ENCODE assay signal across 18 cellular contexts in genomic region chr4:853416-853781, GRCh38. TPM values are rescaled to one million over a fixed set of nuclear protein-coding genes. Genes with fewer than 3 reads are reported as not detected.
DNase-seq lines count a peak whose midpoint lies in the region; ATAC-seq and TF ChIP-seq lines count a peak whose summit lies in the region.
"Had no signal": no experiment of that assay in that cellular context is flagged by ENCODE, and none has a peak within 500 bp of the region (broad histone marks: within the 10 kb centered on the region; RNA-seq: fewer than 3 reads in every experiment).

No MANE protein-coding gene starts in this region.

- H4K20me1 ChIP-seq in osteoblast (ENCODE audit: insufficient read depth, low read length) = peaks cover 4% of the 10 kb centered on the region

- intact Hi-C loops in naive thymus-derived CD4-positive, alpha-beta T cell (cut with micrococcal nuclease) = no loop called here

- H3K4me3 ChIP-seq in H7 (ENCODE audit: insufficient read depth, low read depth, low read length) (no peak overlapping the region), osteoblast (ENCODE audit: insufficient read depth, low read length) (no peak overlapping the region)
- no peak overlapping the region for H3K4me3 ChIP-seq in naive thymus-derived CD4-positive, alpha-beta T cell (ENCODE audit: low read length)
- H3K4me3 ChIP-seq: PC-9, SJSA1 had no signal

- H3K27ac Mint-ChIP-seq in endothelial cell (ENCODE audit: unreplicated experiment) = no peak overlapping the region
- H3K27ac Mint-ChIP-seq in naive thymus-derived CD4-positive, alpha-beta T cell = no peak overlapping the region
- H3K27ac Mint-ChIP-seq: CD4-positive, CD25-positive, alpha-beta regulatory T cell had no signal

- no peaks in the 10 kb centered on the region for H3K9me3 ChIP-seq in osteoblast (ENCODE audit: low read depth, low read length)
- H3K9me3 ChIP-seq in naive thymus-derived CD4-positive, alpha-beta T cell (ENCODE audit: control insufficient read depth in 2 of 3, low read length in 3 of 3) = peaks cover 0 to 6% (median 4%) of the 10 kb centered on the region in 3 experiments
- H3K9me3 ChIP-seq: SJSA1 had no signal

- H3K36me3 Mint-ChIP-seq in endothelial cell (ENCODE audit: low read depth, unreplicated experiment) = peaks cover 48% of the 10 kb centered on the region
- H3K36me3 Mint-ChIP-seq in naive thymus-derived CD4-positive, alpha-beta T cell = peaks cover 19 to 43% (median 22%) of the 10 kb centered on the region in 5 donors

- no peak overlapping the region for H2AFZ ChIP-seq in osteoblast (ENCODE audit: low read length)
- H2AFZ ChIP-seq: PC-9 had no signal

- peaks cover 4% of the 10 kb centered on the region for H3K27me3 Mint-ChIP-seq in endothelial cell (ENCODE audit: unreplicated experiment)
- no peaks in the 10 kb centered on the region for H3K27me3 Mint-ChIP-seq in naive thymus-derived CD4-positive, alpha-beta T cell
- H3K27me3 Mint-ChIP-seq: CD4-positive, CD25-positive, alpha-beta regulatory T cell had no signal

- CTCF ChIA-PET in naive thymus-derived CD4-positive, alpha-beta T cell (lab: Charles Lee) = no interaction called here

- H3K4me1 ChIP-seq in osteoblast (ENCODE audit: insufficient read depth, low read length) = no peaks in the 10 kb centered on the region
- H3K4me1 ChIP-seq in naive thymus-derived CD4-positive, alpha-beta T cell (ENCODE audit: control insufficient read depth in 2 of 2, insufficient read depth in 2 of 2, low read length in 2 of 2) = no peaks in the 10 kb centered on the region
- H3K4me1 ChIP-seq: SJSA1 had no signal

- peaks cover 6% of the 10 kb centered on the region for H3K36me3 ChIP-seq in H7 (replicated peaks; ENCODE audit: control insufficient read depth, insufficient read depth, low read length)
- H3K36me3 ChIP-seq in osteoblast (ENCODE audit: insufficient read depth, low read length) = peaks cover 31% of the 10 kb centered on the region
- peaks cover 0 to 51% (median 8%) of the 10 kb centered on the region in 3 experiments for H3K36me3 ChIP-seq in naive thymus-derived CD4-positive, alpha-beta T cell (ENCODE audit: control insufficient read depth in 2 of 3, insufficient read depth in 3 of 3, low read length in 3 of 3)
- H3K36me3 ChIP-seq: SJSA1 had no signal

- no peak for ATAC-seq in naive thymus-derived CD4-positive, alpha-beta T cell

- H3K9me3 Mint-ChIP-seq in endothelial cell (ENCODE audit: unreplicated experiment) = no peaks in the 10 kb centered on the region
- peaks cover 0 to 15% (median 3%) of the 10 kb centered on the region in 11 donors for H3K9me3 Mint-ChIP-seq in naive thymus-derived CD4-positive, alpha-beta T cell

- H3K4me1 Mint-ChIP-seq in endothelial cell (ENCODE audit: unreplicated experiment) = no peaks in the 10 kb centered on the region
- H3K4me1 Mint-ChIP-seq in naive thymus-derived CD4-positive, alpha-beta T cell = peaks cover 0 to 14% (median 8%) of the 10 kb centered on the region in 7 donors

- no peaks in the 10 kb centered on the region for H3K79me2 ChIP-seq in osteoblast (ENCODE audit: insufficient read depth, low read length)

- no peak overlapping the region for H3K4me2 ChIP-seq in osteoblast (ENCODE audit: insufficient read depth, low read length)
- H3K4me2 ChIP-seq: KMS-11, PC-9 had no signal

- POLR2A ChIA-PET in naive thymus-derived CD4-positive, alpha-beta T cell (lab: Charles Lee) = no interaction called here

- H3K27me3 ChIP-seq in H7 (ENCODE audit: control insufficient read depth, insufficient read depth, low read length) (no peaks in the 10 kb centered on the region), osteoblast (ENCODE audit: insufficient read depth, low read length) (no peaks in the 10 kb centered on the region)
- no peaks in the 10 kb centered on the region for H3K27me3 ChIP-seq in naive thymus-derived CD4-positive, alpha-beta T cell (ENCODE audit: control insufficient read depth in 2 of 2, insufficient read depth in 2 of 2, low read length in 2 of 2)
- H3K27me3 ChIP-seq: SJSA1 had no signal

- TF ChIP-seq CTCF in endothelial cell (IDR thresholded peaks at IDR 0.05; ENCODE audit: unreplicated experiment) (no peak), osteoblast (IDR thresholded peaks at IDR 0.05; ENCODE audit: extremely low read depth, low read depth, low read length) (no peak)

- DNase-seq in ELF-1 (ENCODE audit: low read depth, low spot score) (peak; percentile 20), H7 (peak; percentile 58), endothelial cell (ENCODE audit: low spot score) (no peak), osteoblast (ENCODE audit: insufficient read length, low spot score, missing footprints) (peak; percentile 81), NCI-H774 (lab: John Stamatoyannopoulos, UW) (no peak)
- DNase-seq in stimulated activated CD4-positive, alpha-beta T cell treated with anti-CD3 and anti-CD28 coated beads, Interleukin-2, amount 100 ng/mL, for 24 hours = no peak
- DNase-seq in naive thymus-derived CD4-positive, alpha-beta T cell = no peak
- DNase-seq: CD4-positive, CD25-positive, alpha-beta regulatory T cell; EL; GOT3; NCI-H1092 treated with DMSO at 0.1 percent for 48 hours; NCI-H1436 treated with DMSO at 0.1 percent for 48 hours; NCI-H1930; PC-9 had no signal

- H3K27ac ChIP-seq in osteoblast (ENCODE audit: low read depth, low read length) = no peak overlapping the region
- no peak overlapping the region for H3K27ac ChIP-seq in naive thymus-derived CD4-positive, alpha-beta T cell (ENCODE audit: low read depth, low read length)
- H3K27ac ChIP-seq: KMS-11, PC-9, RWPE1, SJSA1 had no signal

- H3K4me3 Mint-ChIP-seq in endothelial cell (ENCODE audit: unreplicated experiment) = peak overlapping the region; percentile 74
- peak overlapping the region in 1 of 10 donors; percentile 14 for H3K4me3 Mint-ChIP-seq in naive thymus-derived CD4-positive, alpha-beta T cell

RNA-seq across cellular contexts. Expression of gene CPLX1, which starts 27.5 kb away (rescaled TPM):
- 0.15 and 0.62 TPM in 2 replicates for total RNA-seq in H7 (2014; rRNA removed; shearing (Covaris generic))
- 0.46 TPM for total RNA-seq in endothelial cell (ENCODE audit: unreplicated experiment)
- total RNA-seq in osteoblast = not detected in 2 replicates
- total RNA-seq in naive thymus-derived CD4-positive, alpha-beta T cell = 1 to 10 TPM in 2 of 5 experiments, under 1 TPM in 2, not detected in 1; 0.22 to 1.9 (median 1.1) TPM
- polyA plus RNA-seq in naive thymus-derived CD4-positive, alpha-beta T cell = under 1 TPM; 0.17 to 0.35 TPM
- total RNA-seq: HT1080, SJSA1 had no signal

Comparison
In these comparisons a context has a peak if more than half of its experiments do, and no peak if none do; other contexts are left out.
1. DNase-seq: peak in ELF-1 (single experiment), H7 (single experiment) and osteoblast (single experiment); none in endothelial cell (single experiment), NCI-H774 (single experiment), stimulated activated CD4-positive, alpha-beta T cell treated with anti-CD3 and anti-CD28 coated beads, Interleukin-2, amount 100 ng/mL, for 24 hours (0 of 2) and naive thymus-derived CD4-positive, alpha-beta T cell (0 of 9).